ENCODE assay signal across 8 cellular contexts in the genomic region with DNA sequence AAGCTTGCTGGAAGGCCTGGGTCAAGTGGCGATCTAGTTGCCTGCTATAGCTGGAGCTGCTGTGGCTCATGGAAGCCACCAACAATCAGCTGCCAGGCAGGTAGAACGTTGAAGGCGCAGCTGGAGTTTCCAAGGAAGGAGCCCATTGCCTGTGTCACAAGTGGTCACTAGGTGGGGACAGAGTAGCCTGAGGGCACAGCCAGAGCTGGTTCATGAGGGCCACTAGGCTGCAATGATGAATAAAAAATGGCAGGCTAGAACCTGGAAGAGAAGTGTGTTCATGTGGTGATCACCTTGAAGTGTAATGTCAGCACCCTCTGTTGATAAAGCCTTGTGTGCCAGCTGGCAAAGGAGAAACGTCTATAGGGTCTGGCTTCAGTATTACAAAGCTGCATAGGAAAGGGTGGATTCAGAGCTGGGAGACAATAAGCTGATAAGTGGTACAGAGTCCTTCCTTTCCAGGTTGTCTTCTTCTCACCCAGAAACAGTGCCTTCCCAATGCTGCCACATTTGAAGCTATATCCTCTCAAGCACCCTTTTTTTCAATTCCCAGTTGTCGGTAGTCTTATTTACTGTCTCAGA.
A peak's percentile ranks its signal among the peaks of the same experiment; 100 is the strongest.
DNase-seq lines count a peak whose midpoint lies in the region; ATAC-seq and TF ChIP-seq lines count a peak whose summit lies in the region.

No MANE protein-coding gene starts in this region.

- peak; percentile 83 for ATAC-seq in HG02981 (IDR thresholded peaks at IDR 0.05; ENCODE audit: unreplicated experiment)
- ATAC-seq in activated CD4-positive, CD25-positive, alpha-beta regulatory T cell treated with anti-CD3 and anti-CD28 coated beads, Interleukin-2, amount 50 U/mL, for 24 hours, result peak; percentile 67 to 71
- ATAC-seq in aorta (ENCODE audit: low FRiP score), result peak; percentile 81

- H3K27ac Mint-ChIP-seq in neural crest cell (ENCODE audit: unreplicated experiment), result no peak overlapping the region

- 53 to 60% methylated on average over 5 of the region's 5 CpGs for WGBS in aorta, 2 donors

- intact Hi-C loops in aorta (cut with DNase I), result loop anchor here (2.0 to 5.0 kb wide), 2 partner anchors 172 to 300 kb away; no protein-coding TSS in a partner anchor

- H3K27ac ChIP-seq in aorta (ENCODE audit: low read depth in 1 of 2, low read length in 2 of 2), result no peak overlapping the region

- TF ChIP-seq CTCF in GM13977 (IDR thresholded peaks at IDR 0.05; ENCODE audit: extremely low read depth, insufficient read depth, missing control alignments), result peak; percentile 87
- TF ChIP-seq CTCF in fibroblast of mammary gland (conservative IDR thresholded peaks at IDR 0.05; ENCODE audit: control insufficient read depth, insufficient read depth, low read depth, low read length), result peak; percentile 89
- peak; percentile 83 for TF ChIP-seq CTCF in neural crest cell (conservative IDR thresholded peaks at IDR 0.05)

- no peaks in the 10 kb centered on the region for H3K36me3 Mint-ChIP-seq in neural crest cell (ENCODE audit: low read depth)

- no peaks in the 10 kb centered on the region for H3K9me3 ChIP-seq in aorta (ENCODE audit: control insufficient read depth, low read length)

- H3K4me1 ChIP-seq in aorta (ENCODE audit: control insufficient read depth in 1 of 2, insufficient read depth in 2 of 2, low read length in 2 of 2), result no peaks in the 10 kb centered on the region

- H3K4me1 Mint-ChIP-seq in neural crest cell, result no peaks in the 10 kb centered on the region

- no peak overlapping the region for H3K4me3 Mint-ChIP-seq in neural crest cell

- in situ Hi-C loops in GM13977 (cut with MboI; ENCODE audit: low pct_unique_long_range_greater_than_20kb, low sequenced_read_pairs, unreplicated experiment), result no loop called here

- H3K4me3 ChIP-seq in fibroblast of mammary gland (ENCODE audit: control insufficient read depth, low read depth, low read length) (no peak overlapping the region), aorta (ENCODE audit: low read length in 2 of 2) (no peak overlapping the region)

- H3K27me3 Mint-ChIP-seq in neural crest cell (ENCODE audit: low read depth), result peaks cover 3% of the 10 kb centered on the region

- no peaks in the 10 kb centered on the region for H3K27me3 ChIP-seq in aorta (ENCODE audit: control insufficient read depth in 1 of 2, insufficient read depth in 2 of 2, low read length in 1 of 2)

- peaks cover 6% of the 10 kb centered on the region for H3K9me3 Mint-ChIP-seq in neural crest cell

- DNase-seq in AG08395 (ENCODE audit: low spot score), result peak; percentile 76
- peak; percentile 69 for DNase-seq in GM13977 (ENCODE audit: low spot score)
- peak; percentile 49 for DNase-seq in NCI-H2107 (lab: John Stamatoyannopoulos, UW)
- DNase-seq in fibroblast of mammary gland (ENCODE audit: low read depth), result peak; percentile 61
- DNase-seq in neural crest cell (ENCODE audit: low read depth, low spot score), result peak; percentile 64
- DNase-seq in aorta, result peak in 1 of 2 donors; percentile 79

- no peaks in the 10 kb centered on the region for H3K36me3 ChIP-seq in aorta (ENCODE audit: control insufficient read depth in 1 of 2, insufficient read depth in 2 of 2, low read length in 1 of 2)
